ENCODE assay signal across 8 cellular contexts in the genomic region with DNA sequence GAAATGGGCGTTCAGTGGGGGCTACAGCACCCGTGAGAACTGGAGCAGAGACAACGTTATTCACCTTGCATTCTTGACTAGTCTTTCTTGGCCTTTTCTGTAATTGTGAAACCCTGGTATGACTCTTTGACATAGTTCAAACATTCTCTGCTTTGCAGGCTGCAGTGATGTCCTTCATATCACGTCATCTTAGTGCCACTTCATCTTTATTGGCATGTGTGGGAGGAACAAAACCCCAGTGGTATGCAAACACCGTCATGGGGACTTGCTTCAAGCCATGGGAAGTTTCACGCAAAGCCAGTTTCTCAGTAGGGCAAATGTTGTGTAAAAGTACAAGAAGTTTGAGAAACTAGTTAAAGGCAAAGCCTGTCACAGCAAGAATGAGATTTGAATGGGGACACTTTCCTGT. TPM values are rescaled to one million over a fixed set of nuclear protein-coding genes. Genes with fewer than 3 reads are reported as not detected.
DNase-seq lines count a peak whose midpoint lies in the region; ATAC-seq and TF ChIP-seq lines count a peak whose summit lies in the region.

No MANE protein-coding gene starts in this region.

- H3K27me3 ChIP-seq in mammary epithelial cell (ENCODE audit: insufficient read depth, low read length) (no peaks in the 10 kb centered on the region), thyroid gland (no peaks in the 10 kb centered on the region), MG63 (no peaks in the 10 kb centered on the region)

- no peaks in the 10 kb centered on the region for H3K79me2 ChIP-seq in mammary epithelial cell (ENCODE audit: insufficient read depth, low read length)

- H3K4me3 Mint-ChIP-seq in Calu3 (ENCODE audit: low read depth, unreplicated experiment) = no peak overlapping the region

- intact Hi-C loops in Calu3 (cut with micrococcal nuclease; ENCODE audit: unreplicated experiment) = no loop called here
- intact Hi-C loops in mammary epithelial cell (cut with micrococcal nuclease) = no loop called here
- intact Hi-C loops in thyroid gland (cut with DNase I) = no loop called here

- H3K4me2 ChIP-seq in mammary epithelial cell (ENCODE audit: insufficient read depth, low read depth, low read length) = no peak overlapping the region

- in situ Hi-C loops in mammary epithelial cell (cut with MboI; ENCODE audit: low sequenced_read_pairs in 2 of 2) = no loop called here

- no peaks in the 10 kb centered on the region for H3K27me3 Mint-ChIP-seq in Calu3 (ENCODE audit: unreplicated experiment)

- BruUV-seq in Calu3 (replicated peaks; lab: Mats Ljungman, UMichigan) (no TSS peak), mammary epithelial cell (replicated peaks; lab: Mats Ljungman, UMichigan) (no TSS peak)

- peaks cover 22% of the 10 kb centered on the region for H3K4me1 ChIP-seq in mammary epithelial cell (ENCODE audit: insufficient read depth, low read length)
- H3K4me1 ChIP-seq in thyroid gland = peaks cover 15 to 32% of the 10 kb centered on the region in 2 donors

- dilution Hi-C loops in mammary epithelial cell (cut with HindIII; ENCODE audit: low sequenced_read_pairs) = no loop called here

- no peak overlapping the region for H2AFZ ChIP-seq in mammary epithelial cell (ENCODE audit: low read depth, low read length)

- DNase-seq in Calu3 = peak; percentile 26
- DNase-seq in mammary epithelial cell = peak; percentile 84
- peak; percentile 55 to 58 for DNase-seq in thyroid gland
- DNase-seq in MG63 = no peak
- DNase-seq in NCI-H1694 (lab: John Stamatoyannopoulos, UW) = no peak
- no peak for DNase-seq in NCI-H1105 treated with DMSO at 0.1 percent for 48 hours (lab: John Stamatoyannopoulos, UW)

- CTCF ChIA-PET in Calu3 (lab: Charles Lee) (no interaction called here), mammary epithelial cell (lab: Charles Lee; ENCODE audit: low non-redundant PET) (no interaction called here)

- TF ChIP-seq POLR2A in thyroid gland (IDR thresholded peaks at IDR 0.05) = peak in 1 of 2 donors; percentile 58

- no peaks in the 10 kb centered on the region for H3K9me3 Mint-ChIP-seq in Calu3 (ENCODE audit: low read depth, unreplicated experiment)

- peak; percentile 89 for ATAC-seq in GM19467 (IDR thresholded peaks at IDR 0.05; ENCODE audit: unreplicated experiment)
- peak; percentile 93 for ATAC-seq in HG03460 (IDR thresholded peaks at IDR 0.05; ENCODE audit: unreplicated experiment)

- H3K4me3 ChIP-seq in mammary epithelial cell (replicated peaks in 1 of 3; ENCODE audit: insufficient read depth in 1 of 3, low read depth in 2 of 3, low read length in 3 of 3) (no peak overlapping the region), thyroid gland (replicated peaks in 1 of 3) (no peak overlapping the region), MG63 (no peak overlapping the region)

- no peaks in the 10 kb centered on the region for H4K20me1 ChIP-seq in mammary epithelial cell (ENCODE audit: insufficient read depth, low read length)

- no peak for TF ChIP-seq CTCF in Calu3 (IDR thresholded peaks at IDR 0.05; ENCODE audit: unreplicated experiment)
- no peak for TF ChIP-seq CTCF in mammary epithelial cell (conservative IDR thresholded peaks at IDR 0.05 in 1 of 2, IDR thresholded peaks at IDR 0.05 in 1 of 2; ENCODE audit: extremely low read depth in 1 of 2, insufficient read depth in 1 of 2, low read depth in 1 of 2, low read length in 2 of 2)
- no peak for TF ChIP-seq CTCF in thyroid gland (IDR thresholded peaks at IDR 0.05)

- peaks cover 45% of the 10 kb centered on the region for H3K4me1 Mint-ChIP-seq in Calu3 (ENCODE audit: low read depth, unreplicated experiment)

- no peak overlapping the region for H3K9ac ChIP-seq in mammary epithelial cell (ENCODE audit: insufficient read depth, low read length)

- H3K36me3 ChIP-seq in mammary epithelial cell (ENCODE audit: insufficient read depth, low read length) = no peaks in the 10 kb centered on the region
- H3K36me3 ChIP-seq in thyroid gland = no peaks in the 10 kb centered on the region
- H3K36me3 ChIP-seq in MG63 = no peaks in the 10 kb centered on the region

- peaks cover 5% of the 10 kb centered on the region for H3K36me3 Mint-ChIP-seq in Calu3 (ENCODE audit: insufficient read depth, unreplicated experiment)

- no peak overlapping the region for H3K27ac Mint-ChIP-seq in Calu3 (ENCODE audit: unreplicated experiment)

- H3K27ac ChIP-seq in mammary epithelial cell (ENCODE audit: insufficient read depth, low read depth, low read length) = no peak overlapping the region
- H3K27ac ChIP-seq in thyroid gland = peak overlapping the region; percentile 46 to 86 (median 68)

- 22% methylated on average over 6 of the region's 6 CpGs for WGBS in mammary epithelial cell (ENCODE audit: low coverage, missing lambda C conversion rate)
- 31 to 44% methylated on average over 6 of the region's 6 CpGs for WGBS in thyroid gland, 2 donors

- H3K9me3 ChIP-seq in mammary epithelial cell (replicated peaks; ENCODE audit: insufficient read depth, low read length) (no peaks in the 10 kb centered on the region), thyroid gland (no peaks in the 10 kb centered on the region), MG63 (no peaks in the 10 kb centered on the region)

RNA-seq across cellular contexts. Expression of a gene that starts 20.2 kb away (rescaled TPM):
- 23.4 and 25.8 TPM in 2 replicates for total RNA-seq in Calu3 (2022)
- 10 to 100 TPM; 11.2 to 16.4 TPM for total RNA-seq in mammary epithelial cell
- polyA plus RNA-seq in mammary epithelial cell = 4.3 TPM
- 9.0 TPM for polyA minus RNA-seq in mammary epithelial cell
- total RNA-seq in thyroid gland = 10 to 100 TPM; 24.2 to 34.5 (median 26.4) TPM
- 8.3 and 11.5 TPM in 2 replicates for total RNA-seq in MG63 (2014; rRNA removed; shearing (Covaris generic); ENCODE audit: low replicate concordance)

RNA-seq across cellular contexts. Expression of a gene that starts 28.8 kb away (rescaled TPM):
- total RNA-seq in Calu3 (2022) (17.0 and 20.4 TPM in 2 replicates), mammary epithelial cell (10 to 100 TPM; 18.1 to 40.2 TPM), thyroid gland (10 to 100 TPM; 67.8 to 84.3 (median 74.0) TPM)
- 9.1 TPM for polyA plus RNA-seq in mammary epithelial cell
- 7.5 TPM for polyA minus RNA-seq in mammary epithelial cell
- 13.0 and 17.7 TPM in 2 replicates for total RNA-seq in MG63 (2014; rRNA removed; shearing (Covaris generic); ENCODE audit: low replicate concordance)

Comparison
In these comparisons a context has a peak if more than half of its experiments do, and no peak if none do; other contexts are left out.
1. DNase-seq: peak in Calu3 (single experiment), mammary epithelial cell (single experiment) and thyroid gland (2 of 2); none in MG63 (single experiment), NCI-H1694 (single experiment) and NCI-H1105 treated with DMSO at 0.1 percent for 48 hours (single experiment).